10 cellular contexts compared by ENCODE assay signal in genomic region chr9:77291714-77292113, GRCh38.
DNase-seq lines count a peak whose midpoint lies in the region; ATAC-seq, FAIRE-seq and TF ChIP-seq lines count a peak whose summit lies in the region.
"Had no signal": no experiment of that assay in that cellular context is flagged by ENCODE, and none has a peak within 500 bp of the region (broad histone marks: within the 10 kb centered on the region; RNA-seq: fewer than 3 reads in every experiment).

No MANE protein-coding gene starts in this region.

- FAIRE-seq in TTC549 (lab: Jason Lieb, UNC) = peak; percentile 23

- no peak for ATAC-seq in GM18873 (IDR thresholded peaks at IDR 0.05; ENCODE audit: low FRiP score, unreplicated experiment)
- ATAC-seq: naive thymus-derived CD4-positive, alpha-beta T cell had no signal

- H3K27me3 Mint-ChIP-seq in activated CD4-positive, alpha-beta T cell treated with anti-CD3 and anti-CD28 coated beads, Interleukin-2, amount 10 ng/mL, durations not matched to agents 7 days and 5 days = no peaks in the 10 kb centered on the region
- H3K27me3 Mint-ChIP-seq: naive thymus-derived CD4-positive, alpha-beta T cell had no signal

- no peak overlapping the region for H3K4me3 Mint-ChIP-seq in activated CD4-positive, alpha-beta T cell treated with anti-CD3 and anti-CD28 coated beads, Interleukin-2, amount 10 ng/mL, durations not matched to agents 7 days and 5 days
- H3K4me3 Mint-ChIP-seq: naive thymus-derived CD4-positive, alpha-beta T cell had no signal

- peaks cover 15% of the 10 kb centered on the region for H3K9me3 Mint-ChIP-seq in activated CD4-positive, alpha-beta T cell treated with anti-CD3 and anti-CD28 coated beads, Interleukin-2, amount 10 ng/mL, durations not matched to agents 7 days and 5 days

- H3K27ac ChIP-seq in iPS DF 6.9 (ENCODE audit: low read length) = no peak overlapping the region

- 0 out of 2 replicates have a peak, but pooled peaks cover 3% of the 10 kb centered on the region for H3K36me3 ChIP-seq in BE2C
- no peaks in the 10 kb centered on the region for H3K36me3 ChIP-seq in iPS DF 6.9 (ENCODE audit: control insufficient read depth, insufficient read depth, low read length)

- H3K27ac Mint-ChIP-seq in activated CD4-positive, alpha-beta T cell treated with anti-CD3 and anti-CD28 coated beads, Interleukin-2, amount 10 ng/mL, durations not matched to agents 7 days and 5 days = no peak overlapping the region

- CTCF ChIA-PET in activated CD4-positive, alpha-beta T cell treated with anti-CD3 and anti-CD28 coated beads, Interleukin-2, amount 10 ng/mL, durations not matched to agents 7 days and 5 days (lab: Charles Lee) = interaction anchor here (0.8 to 1.0 kb wide), 2 partner anchors 9 to 26 kb away, joined by 3 read pairs; no protein-coding TSS in a partner anchor

- DNase-seq in BE2C (peak; percentile 40), HT-29 (ENCODE audit: low spot score) (peak; percentile 55), iPS DF 6.9 (ENCODE audit: low read depth, low spot score) (peak; percentile 33), superior temporal gyrus (ENCODE audit: extremely low spot score) (no peak)
- no peak for DNase-seq in effector CD8-positive, alpha-beta T cell (lab: John Stamatoyannopoulos, UW)
- DNase-seq in activated CD4-positive, alpha-beta T cell treated with anti-CD3 and anti-CD28 coated beads, Interleukin-2, amount 10 ng/mL, durations not matched to agents 7 days and 5 days = no peak
- DNase-seq: activated effector memory CD4-positive, alpha-beta T cell treated with Interleukin-2 at 50 U/mL for 16 hours; naive thymus-derived CD4-positive, alpha-beta T cell had no signal

- H3K4me1 ChIP-seq in BE2C = no peaks in the 10 kb centered on the region
- H3K4me1 ChIP-seq in iPS DF 6.9 (ENCODE audit: control insufficient read depth, insufficient read depth, low read length) = peaks cover 5% of the 10 kb centered on the region

- POLR2A ChIA-PET in activated CD4-positive, alpha-beta T cell treated with anti-CD3 and anti-CD28 coated beads, Interleukin-2, amount 10 ng/mL, durations not matched to agents 7 days and 5 days (lab: Charles Lee) = no interaction called here

- H3K4me3 ChIP-seq in BE2C (ENCODE audit: low read depth, low read length) (no peak overlapping the region), iPS DF 6.9 (ENCODE audit: low read length) (no peak overlapping the region)

- peak; percentile 79 for TF ChIP-seq CTCF in BE2C (IDR thresholded peaks at IDR 0.05; ENCODE audit: low read depth, low read length)

- no CpG with 5 or more reads among the region's 1 CpG for WGBS in iPS DF 6.9 (ENCODE audit: insufficient coverage, insufficient read length)

- H3K27me3 ChIP-seq in BE2C = no peaks in the 10 kb centered on the region
- H3K27me3 ChIP-seq in iPS DF 6.9 (ENCODE audit: control insufficient read depth, insufficient read depth, low read length) = no peaks in the 10 kb centered on the region

- H3K9me3 ChIP-seq in BE2C (no peaks in the 10 kb centered on the region), iPS DF 6.9 (ENCODE audit: control insufficient read depth, insufficient read depth, low read length) (no peaks in the 10 kb centered on the region)

- peaks cover 4% of the 10 kb centered on the region for H3K4me1 Mint-ChIP-seq in activated CD4-positive, alpha-beta T cell treated with anti-CD3 and anti-CD28 coated beads, Interleukin-2, amount 10 ng/mL, durations not matched to agents 7 days and 5 days

- H3K36me3 Mint-ChIP-seq in activated CD4-positive, alpha-beta T cell treated with anti-CD3 and anti-CD28 coated beads, Interleukin-2, amount 10 ng/mL, durations not matched to agents 7 days and 5 days (ENCODE audit: low read depth) = peaks cover 35% of the 10 kb centered on the region

Comparison
In these comparisons a context has a peak if more than half of its experiments do, and no peak if none do; other contexts are left out.
1. DNase-seq: peak in BE2C (single experiment), HT-29 (single experiment) and iPS DF 6.9 (single experiment); none in effector CD8-positive, alpha-beta T cell (single experiment), activated CD4-positive, alpha-beta T cell treated with anti-CD3 and anti-CD28 coated beads, Interleukin-2, amount 10 ng/mL, durations not matched to agents 7 days and 5 days (single experiment) and superior temporal gyrus (single experiment).